In the genomic region with DNA sequence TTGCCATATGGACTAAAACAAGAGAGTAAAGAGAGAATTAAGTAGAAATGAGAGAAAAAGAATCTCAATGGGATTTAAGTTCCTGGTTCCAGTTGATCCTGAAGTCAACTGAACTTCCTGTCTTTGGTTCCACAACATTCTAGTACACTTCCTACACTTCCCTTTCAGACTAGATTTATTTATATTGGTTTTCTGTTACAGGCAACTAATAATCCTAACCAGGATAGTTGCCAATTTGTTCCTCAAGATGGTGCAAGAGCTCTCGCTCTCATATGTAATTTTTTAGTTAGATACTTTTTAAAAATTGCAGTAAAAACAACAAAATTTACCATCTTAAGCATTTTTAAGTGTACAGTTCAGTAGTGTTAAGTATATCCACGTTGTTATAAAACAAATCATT, we compare ENCODE assay signal across 2 cellular contexts.
TF ChIP-seq lines count a peak whose summit lies in the region.

No MANE protein-coding gene starts in this region.

TF ChIP-seq in HCT116, 20 proteins besides CTCF, POLR2A, EP300 and RAD21:
- no peak for TF ChIP-seq ELF1 (IDR thresholded peaks at IDR 0.05; ENCODE audit: borderline replicate concordance, low read depth)
- no peak for TF ChIP-seq ZNF274 (IDR thresholded peaks at IDR 0.05; ENCODE audit: low read depth, low read length)
- no peak for TF ChIP-seq SP1 (IDR thresholded peaks at IDR 0.05; ENCODE audit: low read depth)
- no peak for TF ChIP-seq FOSL1 (IDR thresholded peaks at IDR 0.05; ENCODE audit: low read depth)
- TF ChIP-seq EGR1 (IDR thresholded peaks at IDR 0.05; ENCODE audit: low read depth): no peak
- TF ChIP-seq, protein P1, sequence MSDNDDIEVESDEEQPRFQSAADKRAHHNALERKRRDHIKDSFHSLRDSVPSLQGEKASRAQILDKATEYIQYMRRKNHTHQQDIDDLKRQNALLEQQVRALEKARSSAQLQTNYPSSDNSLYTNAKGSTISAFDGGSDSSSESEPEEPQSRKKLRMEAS (IDR thresholded peaks at IDR 0.05): no peak
- no peak for TF ChIP-seq POLR2AphosphoS5 (IDR thresholded peaks at IDR 0.05; ENCODE audit: low read depth, low read length)
- TF ChIP-seq CEBPB (IDR thresholded peaks at IDR 0.05; ENCODE audit: low read depth): no peak
- no peak for TF ChIP-seq TCF7L2 (IDR thresholded peaks at IDR 0.05; ENCODE audit: borderline replicate concordance, extremely low read depth, insufficient read depth, insufficient read length)
- no peak for TF ChIP-seq YY1 (IDR thresholded peaks at IDR 0.05; ENCODE audit: extremely low read depth, insufficient replicate concordance, low read depth, low read length)
- no peak for TF ChIP-seq EZH2phosphoT487 (IDR thresholded peaks at IDR 0.05; ENCODE audit: borderline replicate concordance)
- TF ChIP-seq SIN3A (IDR thresholded peaks at IDR 0.05; ENCODE audit: low read depth): no peak
- TF ChIP-seq SRF (IDR thresholded peaks at IDR 0.05; ENCODE audit: low read depth): no peak
- no peak for TF ChIP-seq ZFX (IDR thresholded peaks at IDR 0.05)
- TF ChIP-seq EZH2 (IDR thresholded peaks at IDR 0.05): no peak
- no peak for TF ChIP-seq ZBTB33 (IDR thresholded peaks at IDR 0.05; ENCODE audit: extremely low read depth, insufficient replicate concordance, low read length)
- no peak for TF ChIP-seq CBX3 (IDR thresholded peaks at IDR 0.05; ENCODE audit: low read depth)

TF ChIP-seq in H1, 55 proteins besides CTCF, POLR2A, EP300 and RAD21:
- TF ChIP-seq HDAC2 (IDR thresholded peaks at IDR 0.05; ENCODE audit: borderline replicate concordance in 1 of 2, low read depth in 2 of 2, low read length in 2 of 2) (no peak), SAP30 (IDR thresholded peaks at IDR 0.05; ENCODE audit: insufficient read depth, insufficient replicate concordance, low read length) (no peak), ATF3 (IDR thresholded peaks at IDR 0.05; ENCODE audit: insufficient read depth, low read depth, low read length) (no peak), JUN (IDR thresholded peaks at IDR 0.05; ENCODE audit: low read depth, low read length) (no peak), GTF2F1 (IDR thresholded peaks at IDR 0.05; ENCODE audit: borderline replicate concordance, low read depth, low read length) (no peak), KDM4A (IDR thresholded peaks at IDR 0.05; ENCODE audit: low read depth, low read length, severe bottlenecking) (no peak), CHD2 (IDR thresholded peaks at IDR 0.05; ENCODE audit: low read length) (no peak), SIX5 (IDR thresholded peaks at IDR 0.05; ENCODE audit: low read depth, low read length) (no peak)
TF ChIP-seq in H1: peak in this region for 0.
